ENCODE assay signal across 7 cellular contexts in genomic region chr10:3783721-3784432, GRCh38. TPM values are rescaled to one million over a fixed set of nuclear protein-coding genes. Genes with fewer than 3 reads are reported as not detected.
A peak's percentile ranks its signal among the peaks of the same experiment; 100 is the strongest.
DNase-seq lines count a peak whose midpoint lies in the region; TF ChIP-seq lines count a peak whose summit lies in the region.

No MANE protein-coding gene starts in this region.

- peaks cover 1% of the 10 kb centered on the region for H3K9me3 Mint-ChIP-seq in activated CD4-positive, alpha-beta T cell treated with anti-CD3 and anti-CD28 coated beads, Interleukin-2, amount 10 ng/mL, durations not matched to agents 7 days and 5 days

- peaks cover 56% of the 10 kb centered on the region for H3K36me3 Mint-ChIP-seq in activated CD4-positive, alpha-beta T cell treated with anti-CD3 and anti-CD28 coated beads, Interleukin-2, amount 10 ng/mL, durations not matched to agents 7 days and 5 days (ENCODE audit: low read depth)

- no peaks in the 10 kb centered on the region for H3K9me3 ChIP-seq in vagina

- DNase-seq in NCI-H2081 (lab: John Stamatoyannopoulos, UW) (peak; percentile 73 to 84), epithelial cell of proximal tubule (ENCODE audit: low read depth) (no peak), mucosa of gallbladder (ENCODE audit: low spot score) (peak; percentile 58), vagina (ENCODE audit: extremely low spot score in 2 of 2) (no peak), middle frontal gyrus (ENCODE audit: extremely low spot score, low spot score) (no peak)
- peak; percentile 70 for DNase-seq in activated CD4-positive, alpha-beta T cell treated with anti-CD3 and anti-CD28 coated beads, Interleukin-2, amount 10 ng/mL, durations not matched to agents 7 days and 5 days

- CTCF ChIA-PET in activated CD4-positive, alpha-beta T cell treated with anti-CD3 and anti-CD28 coated beads, Interleukin-2, amount 10 ng/mL, durations not matched to agents 7 days and 5 days (lab: Charles Lee): interaction anchor here (1.1 to 2.3 kb wide), 4 partner anchors 23 to 149 kb away, joined by 3 to 6 read pairs (median 3); no protein-coding TSS in a partner anchor

- TF ChIP-seq CTCF in epithelial cell of proximal tubule (conservative IDR thresholded peaks at IDR 0.05; ENCODE audit: low read depth, low read length): no peak
- TF ChIP-seq CTCF in vagina (IDR thresholded peaks at IDR 0.05): no peak

- H3K4me3 Mint-ChIP-seq in activated CD4-positive, alpha-beta T cell treated with anti-CD3 and anti-CD28 coated beads, Interleukin-2, amount 10 ng/mL, durations not matched to agents 7 days and 5 days: peak overlapping the region; percentile 93

- POLR2A ChIA-PET in activated CD4-positive, alpha-beta T cell treated with anti-CD3 and anti-CD28 coated beads, Interleukin-2, amount 10 ng/mL, durations not matched to agents 7 days and 5 days (lab: Charles Lee): interaction anchor here (0.6 to 4.0 kb wide), 7 partner anchors 20 to 382 kb away, joined by 3 to 46 read pairs (median 3); no protein-coding TSS in a partner anchor

- no peaks in the 10 kb centered on the region for H3K27me3 Mint-ChIP-seq in activated CD4-positive, alpha-beta T cell treated with anti-CD3 and anti-CD28 coated beads, Interleukin-2, amount 10 ng/mL, durations not matched to agents 7 days and 5 days

- no peaks in the 10 kb centered on the region for H3K27me3 ChIP-seq in vagina

- H3K27ac Mint-ChIP-seq in activated CD4-positive, alpha-beta T cell treated with anti-CD3 and anti-CD28 coated beads, Interleukin-2, amount 10 ng/mL, durations not matched to agents 7 days and 5 days: peak overlapping the region; percentile 97

- H3K4me1 ChIP-seq in vagina: peaks cover 36% of the 10 kb centered on the region

- intact Hi-C loops in vagina (cut with DNase I): loop anchor here (2.0 to 10.0 kb wide), 4 partner anchors 67 to 881 kb away; no protein-coding TSS in a partner anchor

- peak overlapping the region; percentile 99 for H3K27ac ChIP-seq in vagina

- H3K4me3 ChIP-seq in epithelial cell of proximal tubule (ENCODE audit: low read depth, low read length) (peak overlapping the region; percentile 84), vagina (peak overlapping the region; percentile 61 to 76)

- H3K36me3 ChIP-seq in vagina: peaks cover 10 to 30% of the 10 kb centered on the region in 2 donors

- TF ChIP-seq POLR2A in GM18526 (IDR thresholded peaks at IDR 0.05; ENCODE audit: extremely low read depth, insufficient read length): peak; percentile 5
- TF ChIP-seq POLR2A in vagina (IDR thresholded peaks at IDR 0.05): no peak

- peaks cover 51% of the 10 kb centered on the region for H3K4me1 Mint-ChIP-seq in activated CD4-positive, alpha-beta T cell treated with anti-CD3 and anti-CD28 coated beads, Interleukin-2, amount 10 ng/mL, durations not matched to agents 7 days and 5 days

RNA-seq across cellular contexts. Expression of gene KLF6, which starts 1.1 kb away (rescaled TPM):
- 100 to 1,000 TPM; 155 to 167 TPM for total RNA-seq in activated CD4-positive, alpha-beta T cell treated with anti-CD3 and anti-CD28 coated beads, Interleukin-2, amount 10 ng/mL, durations not matched to agents 7 days and 5 days
- total RNA-seq in epithelial cell of proximal tubule: 52.6 and 88.1 TPM in 2 replicates
- 165 TPM for total RNA-seq in mucosa of gallbladder
- 145 TPM for total RNA-seq in vagina

Comparison
In these comparisons a context has a peak if more than half of its experiments do, and no peak if none do; other contexts are left out.
1. DNase-seq: peak in NCI-H2081 (2 of 2), activated CD4-positive, alpha-beta T cell treated with anti-CD3 and anti-CD28 coated beads, Interleukin-2, amount 10 ng/mL, durations not matched to agents 7 days and 5 days (single experiment) and mucosa of gallbladder (single experiment); none in epithelial cell of proximal tubule (single experiment), vagina (0 of 2) and middle frontal gyrus (single experiment).